17 cellular contexts compared by ENCODE assay signal in the genomic region with DNA sequence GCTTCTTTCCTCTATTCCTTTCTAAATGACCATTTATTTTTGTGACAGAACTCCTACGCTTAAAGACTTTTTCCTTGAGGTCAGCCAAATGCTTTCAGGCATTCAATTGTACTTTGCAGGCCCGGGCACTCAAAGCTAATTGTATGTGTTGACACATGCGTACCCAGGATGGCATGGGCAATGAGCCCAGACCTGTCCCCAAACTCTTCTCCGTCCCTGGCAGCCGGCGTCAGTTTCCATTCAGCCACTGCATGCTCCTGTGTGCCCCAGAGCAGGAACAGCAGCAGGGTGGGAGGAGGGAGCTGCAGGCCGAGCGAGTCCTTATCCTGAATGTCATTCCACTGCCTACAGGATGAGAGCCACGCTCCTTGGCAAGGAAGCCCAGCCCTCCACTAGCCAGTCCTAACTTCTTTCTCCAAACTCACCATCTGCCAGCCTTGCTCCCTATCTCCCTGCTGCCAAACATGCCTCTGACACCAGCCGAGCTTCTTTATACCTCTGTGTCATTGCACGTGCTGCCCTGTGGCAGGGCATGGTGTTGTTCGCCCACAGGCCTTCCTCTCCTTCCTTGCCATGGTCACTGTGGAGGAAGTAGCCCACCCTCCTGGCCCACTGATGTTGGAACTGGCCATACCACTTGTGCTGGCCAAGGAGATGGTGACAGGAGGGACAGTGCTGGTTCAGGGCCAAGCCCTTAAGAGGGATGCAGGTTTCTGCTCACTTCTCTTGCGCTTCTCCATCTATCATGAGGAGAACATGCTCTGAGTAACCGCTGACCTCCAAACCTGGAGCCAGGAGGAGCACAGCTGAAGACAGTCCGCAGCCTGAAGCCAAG.
DNase-seq lines count a peak whose midpoint lies in the region; ATAC-seq and TF ChIP-seq lines count a peak whose summit lies in the region.
"Had no signal": no experiment of that assay in that cellular context is flagged by ENCODE, and none has a peak within 500 bp of the region (broad histone marks: within the 10 kb centered on the region; RNA-seq: fewer than 3 reads in every experiment).

No MANE protein-coding gene starts in this region.

- intact Hi-C loops in heart left ventricle (cut with DNase I) = loop anchor here in 8 of 10 donors (1.0 to 10.0 kb wide), 9 partner anchors 17 to 148 kb away; no protein-coding TSS in a partner anchor
- intact Hi-C loops in posterior cingulate gyrus (cut with DNase I) = no loop called here
- intact Hi-C loops in sciatic nerve (cut with DNase I) = loop anchor here (5.0 kb wide), 1 partner anchor 143 kb away; no protein-coding TSS in a partner anchor

- H3K4me3 ChIP-seq in heart left ventricle = no peak overlapping the region
- H3K4me3 ChIP-seq: hepatocyte had no signal

- H3K36me3 Mint-ChIP-seq in WTC11 = no peaks in the 10 kb centered on the region
- H3K36me3 Mint-ChIP-seq: stimulated activated memory B cell treated with anti-CD40 and anti-IgM and Interleukin-4, amounts not matched to agents 10 μg/mL and 1 μg/mL and 100 μg/mL, for 72 hours had no signal

- no peak overlapping the region for H3K4me3 Mint-ChIP-seq in WTC11
- H3K4me3 Mint-ChIP-seq: stimulated activated memory B cell treated with anti-CD40 and anti-IgM and Interleukin-4, amounts not matched to agents 10 μg/mL and 1 μg/mL and 100 μg/mL, for 72 hours; T-helper 2 cell treated with Interferon-gamma antibody and Interleukin-4, amounts not matched to agents 5 μg/mL and 100 μg/mL, for 36 hours had no signal

- no peak for TF ChIP-seq CTCF in WTC11 (IDR thresholded peaks at IDR 0.05)
- TF ChIP-seq CTCF in heart left ventricle (IDR thresholded peaks at IDR 0.05) = no peak

- H3K27ac Mint-ChIP-seq in WTC11 = no peak overlapping the region
- H3K27ac Mint-ChIP-seq: stimulated activated memory B cell treated with anti-CD40 and anti-IgM and Interleukin-4, amounts not matched to agents 10 μg/mL and 1 μg/mL and 100 μg/mL, for 72 hours; T-helper 2 cell treated with Interferon-gamma antibody and Interleukin-4, amounts not matched to agents 5 μg/mL and 100 μg/mL, for 36 hours had no signal

- 53 to 57% (median 54%) methylated on average over 15 of the region's 15 CpGs for WGBS in heart left ventricle, 4 donors

- no peaks in the 10 kb centered on the region for H3K9me3 Mint-ChIP-seq in WTC11
- H3K9me3 Mint-ChIP-seq: stimulated activated memory B cell treated with anti-CD40 and anti-IgM and Interleukin-4, amounts not matched to agents 10 μg/mL and 1 μg/mL and 100 μg/mL, for 72 hours; T-helper 2 cell treated with Interferon-gamma antibody and Interleukin-4, amounts not matched to agents 5 μg/mL and 100 μg/mL, for 36 hours had no signal

- TF ChIP-seq POLR2A in heart left ventricle (IDR thresholded peaks at IDR 0.05) = no peak

- peak overlapping the region; percentile 65 to 93 (median 80) for H3K27ac ChIP-seq in heart left ventricle
- H3K27ac ChIP-seq: hepatocyte had no signal

- no peaks in the 10 kb centered on the region for H3K27me3 ChIP-seq in heart left ventricle
- H3K27me3 ChIP-seq: hepatocyte had no signal

- POLR2A ChIA-PET in WTC11 (lab: Charles Lee) = no interaction called here

- peaks cover 3% of the 10 kb centered on the region; the same call in 1 of the 2 replicates for H3K27me3 Mint-ChIP-seq in WTC11 (ENCODE audit: low read depth)

- peak; percentile 28; the same call in 1 of the 2 replicates for ATAC-seq in WTC11
- ATAC-seq in heart left ventricle = peak; percentile 79 to 88 (median 84)
- no peak for ATAC-seq in HG03521 (IDR thresholded peaks at IDR 0.05; ENCODE audit: unreplicated experiment)
- no peak for ATAC-seq in HG02763 (IDR thresholded peaks at IDR 0.05; ENCODE audit: unreplicated experiment)
- ATAC-seq in sciatic nerve = no peak
- ATAC-seq in GM21737 (IDR thresholded peaks at IDR 0.05; ENCODE audit: unreplicated experiment) = no peak
- ATAC-seq: stimulated activated memory B cell treated with anti-CD40 and anti-IgM and Interleukin-4, amounts not matched to agents 10 μg/mL and 1 μg/mL and 100 μg/mL, for 72 hours had no signal

- no peaks in the 10 kb centered on the region for H3K9me3 ChIP-seq in heart left ventricle

- in situ Hi-C loops in G401 (cut with HindIII; ENCODE audit: low sequenced_read_pairs) = loop anchor here (25.0 kb wide), 1 partner anchor 128 kb away; a partner anchor contains a TSS

- CTCF ChIA-PET in WTC11 (lab: Charles Lee) = interaction anchor here (1.0 kb wide), 1 partner anchor 147 kb away, joined by 3 read pairs; no protein-coding TSS in a partner anchor

- H3K36me3 ChIP-seq in heart left ventricle = no peaks in the 10 kb centered on the region

- peaks cover 0 to 65% (median 25%) of the 10 kb centered on the region in 12 donors for H3K4me1 ChIP-seq in heart left ventricle

- H3K4me1 Mint-ChIP-seq in WTC11 = no peaks in the 10 kb centered on the region
- H3K4me1 Mint-ChIP-seq: stimulated activated memory B cell treated with anti-CD40 and anti-IgM and Interleukin-4, amounts not matched to agents 10 μg/mL and 1 μg/mL and 100 μg/mL, for 72 hours had no signal

- DNase-seq in G401 (ENCODE audit: low spot score) = peak; percentile 85
- no peak for DNase-seq in WTC11 (ENCODE audit: low spot score)
- peak; percentile 86 to 97 (median 89) for DNase-seq in heart left ventricle
- peak in 6 of 10 donors; percentile 17 to 85 (median 44) for DNase-seq in posterior cingulate gyrus
- DNase-seq in sciatic nerve (ENCODE audit: low spot score) = no peak
- DNase-seq: activated CD4-positive, alpha-beta T cell treated with anti-CD3 and anti-CD28 coated beads, Interleukin-2, amount 50 U/mL, for 48 hours; activated effector memory CD4-positive, alpha-beta T cell treated with anti-CD3 and anti-CD28 coated beads, Interleukin-2, amount 50 U/mL, for 16 hours; DMS53; Kasumi-1; mesendoderm; stimulated activated CD4-positive, alpha-beta T cell treated with anti-CD3 and anti-CD28 coated beads, Interleukin-2, amount 100 ng/mL, for 48 hours had no signal

TF ChIP-seq in WTC11, 78 proteins besides CTCF, POLR2A, EP300 and RAD21:
- TF ChIP-seq, protein P1, sequence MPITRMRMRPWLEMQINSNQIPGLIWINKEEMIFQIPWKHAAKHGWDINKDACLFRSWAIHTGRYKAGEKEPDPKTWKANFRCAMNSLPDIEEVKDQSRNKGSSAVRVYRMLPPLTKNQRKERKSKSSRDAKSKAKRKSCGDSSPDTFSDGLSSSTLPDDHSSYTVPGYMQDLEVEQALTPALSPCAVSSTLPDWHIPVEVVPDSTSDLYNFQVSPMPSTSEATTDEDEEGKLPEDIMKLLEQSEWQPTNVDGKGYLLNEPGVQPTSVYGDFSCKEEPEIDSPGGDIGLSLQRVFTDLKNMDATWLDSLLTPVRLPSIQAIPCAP (CRISPR knock-in tag; IDR thresholded peaks at IDR 0.05) = no peak
- TF ChIP-seq ZNF671 (CRISPR knock-in tag; IDR thresholded peaks at IDR 0.05) = no peak
- TF ChIP-seq, protein P2, sequence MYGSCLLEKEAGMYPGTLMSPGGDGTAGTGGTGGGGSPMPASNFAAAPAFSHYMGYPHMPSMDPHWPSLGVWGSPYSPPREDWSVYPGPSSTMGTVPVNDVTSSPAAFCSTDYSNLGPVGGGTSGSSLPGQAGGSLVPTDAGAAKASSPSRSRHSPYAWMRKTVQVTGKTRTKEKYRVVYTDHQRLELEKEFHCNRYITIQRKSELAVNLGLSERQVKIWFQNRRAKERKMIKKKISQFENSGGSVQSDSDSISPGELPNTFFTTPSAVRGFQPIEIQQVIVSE (CRISPR knock-in tag; IDR thresholded peaks at IDR 0.05; ENCODE audit: borderline replicate concordance) = no peak
- no peak for TF ChIP-seq OVOL2 (CRISPR knock-in tag; IDR thresholded peaks at IDR 0.05; ENCODE audit: borderline replicate concordance)
- TF ChIP-seq ZNF263 (CRISPR knock-in tag; IDR thresholded peaks at IDR 0.05; ENCODE audit: low read depth) = no peak
- no peak for TF ChIP-seq HMGA2 (CRISPR knock-in tag; IDR thresholded peaks at IDR 0.05)
- TF ChIP-seq IRF2 (CRISPR knock-in tag; IDR thresholded peaks at IDR 0.05; ENCODE audit: borderline replicate concordance, low read depth) = no peak
- no peak for TF ChIP-seq NR2C2 (CRISPR knock-in tag; IDR thresholded peaks at IDR 0.05)
- TF ChIP-seq, protein P3, sequence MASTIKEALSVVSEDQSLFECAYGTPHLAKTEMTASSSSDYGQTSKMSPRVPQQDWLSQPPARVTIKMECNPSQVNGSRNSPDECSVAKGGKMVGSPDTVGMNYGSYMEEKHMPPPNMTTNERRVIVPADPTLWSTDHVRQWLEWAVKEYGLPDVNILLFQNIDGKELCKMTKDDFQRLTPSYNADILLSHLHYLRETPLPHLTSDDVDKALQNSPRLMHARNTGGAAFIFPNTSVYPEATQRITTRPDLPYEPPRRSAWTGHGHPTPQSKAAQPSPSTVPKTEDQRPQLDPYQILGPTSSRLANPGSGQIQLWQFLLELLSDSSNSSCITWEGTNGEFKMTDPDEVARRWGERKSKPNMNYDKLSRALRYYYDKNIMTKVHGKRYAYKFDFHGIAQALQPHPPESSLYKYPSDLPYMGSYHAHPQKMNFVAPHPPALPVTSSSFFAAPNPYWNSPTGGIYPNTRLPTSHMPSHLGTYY (CRISPR knock-in tag; IDR thresholded peaks at IDR 0.05) = no peak
- TF ChIP-seq, protein P4, sequence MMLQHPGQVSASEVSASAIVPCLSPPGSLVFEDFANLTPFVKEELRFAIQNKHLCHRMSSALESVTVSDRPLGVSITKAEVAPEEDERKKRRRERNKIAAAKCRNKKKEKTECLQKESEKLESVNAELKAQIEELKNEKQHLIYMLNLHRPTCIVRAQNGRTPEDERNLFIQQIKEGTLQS (CRISPR knock-in tag; conservative IDR thresholded peaks at IDR 0.05) = no peak

Comparison
In these comparisons a context has a peak if more than half of its experiments do, and no peak if none do; other contexts are left out.
1. DNase-seq: peak in G401 (single experiment), heart left ventricle (5 of 5) and posterior cingulate gyrus (6 of 10); none in WTC11 (single experiment) and sciatic nerve (single experiment).
2. ATAC-seq: peak in WTC11 (single experiment) and heart left ventricle (4 of 4); none in HG03521 (single experiment), HG02763 (single experiment), sciatic nerve (single experiment) and GM21737 (single experiment).